In genomic region chr14:65879218-65880009, GRCh38 we compare ENCODE assay signal across 11 cellular contexts.
DNase-seq lines count a peak whose midpoint lies in the region; ATAC-seq and TF ChIP-seq lines count a peak whose summit lies in the region.
"Had no signal": no experiment of that assay in that cellular context is flagged by ENCODE, and none has a peak within 500 bp of the region (broad histone marks: within the 10 kb centered on the region; RNA-seq: fewer than 3 reads in every experiment).

No MANE protein-coding gene starts in this region.

- DNase-seq in activated CD4-positive, alpha-beta T cell treated with anti-CD3 and anti-CD28 coated beads, Interleukin-2, amount 10 ng/mL, durations not matched to agents 24 days and 14 days: peak; percentile 64
- DNase-seq in activated CD4-positive, alpha-beta T cell treated with anti-CD3 and anti-CD28 coated beads for 48 hours: no peak
- DNase-seq in LHCN-M2 (ENCODE audit: low read depth) (peak; percentile 25), DMS79 (lab: John Stamatoyannopoulos, UW) (no peak), body of pancreas (no peak)
- no peak for DNase-seq in activated naive CD8-positive, alpha-beta T cell treated with anti-CD3 and anti-CD28 coated beads, Interleukin-2, amount 50 U/mL, for 24 hours
- no peak for DNase-seq in stimulated activated effector memory CD8-positive, alpha-beta T cell treated with anti-CD3 and anti-CD28 coated beads, Interleukin-12 subunit alpha, Interleukin-12 subunit beta, amount 100 ng/mL, for 72 hours (ENCODE audit: low spot score in 2 of 2)
- DNase-seq: activated CD8-positive, alpha-beta memory T cell treated with anti-CD3 and anti-CD28 coated beads, Interleukin-2, amount 50 U/mL, for 48 hours; nucleus accumbens had no signal

- H3K9me3 Mint-ChIP-seq in activated CD4-positive, alpha-beta T cell treated with anti-CD3 and anti-CD28 coated beads, Interleukin-2, amount 10 ng/mL, durations not matched to agents 24 days and 14 days: peaks cover 30% of the 10 kb centered on the region
- peaks cover 6% of the 10 kb centered on the region for H3K9me3 Mint-ChIP-seq in activated naive CD8-positive, alpha-beta T cell treated with anti-CD3 and anti-CD28 coated beads, Interleukin-2, amount 50 U/mL, for 24 hours
- H3K9me3 Mint-ChIP-seq in stimulated activated effector memory CD8-positive, alpha-beta T cell treated with anti-CD3 and anti-CD28 coated beads, Interleukin-12 subunit alpha, Interleukin-12 subunit beta, amount 100 ng/mL, for 72 hours: peaks cover 2% of the 10 kb centered on the region

- no peaks in the 10 kb centered on the region for H3K27me3 ChIP-seq in body of pancreas

- ATAC-seq in activated naive CD8-positive, alpha-beta T cell treated with anti-CD3 and anti-CD28 coated beads, Interleukin-2, amount 50 U/mL, for 24 hours: peak; percentile 98
- peak; percentile 99 for ATAC-seq in stimulated activated effector memory CD8-positive, alpha-beta T cell treated with anti-CD3 and anti-CD28 coated beads, Interleukin-12 subunit alpha, Interleukin-12 subunit beta, amount 100 ng/mL, for 72 hours
- ATAC-seq in HG03025 (IDR thresholded peaks at IDR 0.05; ENCODE audit: low FRiP score, unreplicated experiment) (no peak), body of pancreas (no peak)

- H3K36me3 ChIP-seq in body of pancreas (replicated peaks in 1 of 2; ENCODE audit: insufficient read depth in 1 of 2, low read depth in 2 of 2): no peaks in the 10 kb centered on the region

- H3K27ac ChIP-seq in body of pancreas: no peak overlapping the region

- peak overlapping the region; percentile 4 for H3K4me3 Mint-ChIP-seq in activated CD4-positive, alpha-beta T cell treated with anti-CD3 and anti-CD28 coated beads, Interleukin-2, amount 10 ng/mL, durations not matched to agents 24 days and 14 days
- H3K4me3 Mint-ChIP-seq in activated naive CD8-positive, alpha-beta T cell treated with anti-CD3 and anti-CD28 coated beads, Interleukin-2, amount 50 U/mL, for 24 hours: no peak overlapping the region
- H3K4me3 Mint-ChIP-seq in stimulated activated effector memory CD8-positive, alpha-beta T cell treated with anti-CD3 and anti-CD28 coated beads, Interleukin-12 subunit alpha, Interleukin-12 subunit beta, amount 100 ng/mL, for 72 hours: no peak overlapping the region
- H3K4me3 Mint-ChIP-seq: B cell had no signal

- peak overlapping the region; percentile 68 for H3K27ac Mint-ChIP-seq in activated CD4-positive, alpha-beta T cell treated with anti-CD3 and anti-CD28 coated beads, Interleukin-2, amount 10 ng/mL, durations not matched to agents 24 days and 14 days
- peak overlapping the region; percentile 5 for H3K27ac Mint-ChIP-seq in activated naive CD8-positive, alpha-beta T cell treated with anti-CD3 and anti-CD28 coated beads, Interleukin-2, amount 50 U/mL, for 24 hours
- no peak overlapping the region for H3K27ac Mint-ChIP-seq in stimulated activated effector memory CD8-positive, alpha-beta T cell treated with anti-CD3 and anti-CD28 coated beads, Interleukin-12 subunit alpha, Interleukin-12 subunit beta, amount 100 ng/mL, for 72 hours
- H3K27ac Mint-ChIP-seq: B cell had no signal

- intact Hi-C loops in activated CD4-positive, alpha-beta T cell treated with anti-CD3 and anti-CD28 coated beads, Interleukin-2, amount 10 ng/mL, durations not matched to agents 24 days and 14 days (cut with micrococcal nuclease): loop anchor here (1.0 to 5.0 kb wide), 2 partner anchors 32 to 48 kb away; no protein-coding TSS in a partner anchor
- intact Hi-C loops in body of pancreas (cut with DNase I): no loop called here

- 67 to 72% methylated on average over 4 of the region's 4 CpGs for WGBS in body of pancreas, 2 donors

- no peak overlapping the region for H3K4me3 ChIP-seq in body of pancreas

- no peaks in the 10 kb centered on the region for H3K4me1 ChIP-seq in body of pancreas

- peaks cover 9% of the 10 kb centered on the region for H3K36me3 Mint-ChIP-seq in activated CD4-positive, alpha-beta T cell treated with anti-CD3 and anti-CD28 coated beads, Interleukin-2, amount 10 ng/mL, durations not matched to agents 24 days and 14 days (ENCODE audit: low read depth)
- no peaks in the 10 kb centered on the region for H3K36me3 Mint-ChIP-seq in activated naive CD8-positive, alpha-beta T cell treated with anti-CD3 and anti-CD28 coated beads, Interleukin-2, amount 50 U/mL, for 24 hours (ENCODE audit: low read depth)
- no peaks in the 10 kb centered on the region for H3K36me3 Mint-ChIP-seq in stimulated activated effector memory CD8-positive, alpha-beta T cell treated with anti-CD3 and anti-CD28 coated beads, Interleukin-12 subunit alpha, Interleukin-12 subunit beta, amount 100 ng/mL, for 72 hours

- H3K27me3 Mint-ChIP-seq in activated CD4-positive, alpha-beta T cell treated with anti-CD3 and anti-CD28 coated beads, Interleukin-2, amount 10 ng/mL, durations not matched to agents 24 days and 14 days: no peaks in the 10 kb centered on the region
- no peaks in the 10 kb centered on the region for H3K27me3 Mint-ChIP-seq in activated naive CD8-positive, alpha-beta T cell treated with anti-CD3 and anti-CD28 coated beads, Interleukin-2, amount 50 U/mL, for 24 hours

- TF ChIP-seq CTCF in body of pancreas (IDR thresholded peaks at IDR 0.05): no peak

- no peaks in the 10 kb centered on the region for H3K9me3 ChIP-seq in body of pancreas

- TF ChIP-seq POLR2A in body of pancreas (IDR thresholded peaks at IDR 0.05): no peak

- H3K4me1 Mint-ChIP-seq in activated CD4-positive, alpha-beta T cell treated with anti-CD3 and anti-CD28 coated beads, Interleukin-2, amount 10 ng/mL, durations not matched to agents 24 days and 14 days: peaks cover 29% of the 10 kb centered on the region
- H3K4me1 Mint-ChIP-seq in activated naive CD8-positive, alpha-beta T cell treated with anti-CD3 and anti-CD28 coated beads, Interleukin-2, amount 50 U/mL, for 24 hours: peaks cover 37% of the 10 kb centered on the region
- peaks cover 12% of the 10 kb centered on the region for H3K4me1 Mint-ChIP-seq in stimulated activated effector memory CD8-positive, alpha-beta T cell treated with anti-CD3 and anti-CD28 coated beads, Interleukin-12 subunit alpha, Interleukin-12 subunit beta, amount 100 ng/mL, for 72 hours
- H3K4me1 Mint-ChIP-seq: B cell had no signal

Comparison
In these comparisons a context has a peak if more than half of its experiments do, and no peak if none do; other contexts are left out.
1. DNase-seq: peak in activated CD4-positive, alpha-beta T cell treated with anti-CD3 and anti-CD28 coated beads, Interleukin-2, amount 10 ng/mL, durations not matched to agents 24 days and 14 days (single experiment) and LHCN-M2 (single experiment); none in activated CD4-positive, alpha-beta T cell treated with anti-CD3 and anti-CD28 coated beads for 48 hours (single experiment), activated naive CD8-positive, alpha-beta T cell treated with anti-CD3 and anti-CD28 coated beads, Interleukin-2, amount 50 U/mL, for 24 hours (single experiment), stimulated activated effector memory CD8-positive, alpha-beta T cell treated with anti-CD3 and anti-CD28 coated beads, Interleukin-12 subunit alpha, Interleukin-12 subunit beta, amount 100 ng/mL, for 72 hours (0 of 2), DMS79 (single experiment) and body of pancreas (0 of 4).
2. ATAC-seq: peak in activated naive CD8-positive, alpha-beta T cell treated with anti-CD3 and anti-CD28 coated beads, Interleukin-2, amount 50 U/mL, for 24 hours (single experiment) and stimulated activated effector memory CD8-positive, alpha-beta T cell treated with anti-CD3 and anti-CD28 coated beads, Interleukin-12 subunit alpha, Interleukin-12 subunit beta, amount 100 ng/mL, for 72 hours (single experiment); none in HG03025 (single experiment) and body of pancreas (single experiment).